10 cellular contexts compared by ENCODE assay signal in genomic region chr11:955154-956049, GRCh38. TPM values are rescaled to one million over a fixed set of nuclear protein-coding genes. Genes with fewer than 3 reads are reported as not detected.
DNase-seq lines count a peak whose midpoint lies in the region; ATAC-seq and TF ChIP-seq lines count a peak whose summit lies in the region.
"Had no signal": no experiment of that assay in that cellular context is flagged by ENCODE, and none has a peak within 500 bp of the region (broad histone marks: within the 10 kb centered on the region; RNA-seq: fewer than 3 reads in every experiment).

No MANE protein-coding gene starts in this region.

- H3K9me3 Mint-ChIP-seq in naive thymus-derived CD8-positive, alpha-beta T cell, result no peaks in the 10 kb centered on the region
- H3K9me3 Mint-ChIP-seq in CD4-positive, alpha-beta memory T cell, result no peaks in the 10 kb centered on the region

- DNase-seq in COLO668 (lab: John Stamatoyannopoulos, UW; ENCODE audit: unreplicated experiment), result peak; percentile 4
- peak; percentile 57 for DNase-seq in cerebellum (ENCODE audit: low spot score)
- peak in 1 of 10 donors; percentile 57 for DNase-seq in naive thymus-derived CD8-positive, alpha-beta T cell
- DNase-seq in CD4-positive, alpha-beta memory T cell, result no peak
- no peak for DNase-seq in dedifferentiated amniotic fluid mesenchymal stem cell (ENCODE audit: extremely low spot score)
- DNase-seq in activated CD8-positive, alpha-beta memory T cell treated with anti-CD3 and anti-CD28 coated beads, Interleukin-2, amount 50 U/mL, for 48 hours, result no peak
- DNase-seq in ascending aorta (ENCODE audit: low spot score in 2 of 2), result no peak
- DNase-seq: MG63, T1000 had no signal

- H3K27me3 Mint-ChIP-seq in naive thymus-derived CD8-positive, alpha-beta T cell, result no peaks in the 10 kb centered on the region
- no peaks in the 10 kb centered on the region for H3K27me3 Mint-ChIP-seq in CD4-positive, alpha-beta memory T cell

- H3K4me1 Mint-ChIP-seq in naive thymus-derived CD8-positive, alpha-beta T cell, result peaks cover 26 to 62% (median 51%) of the 10 kb centered on the region in 4 donors
- peaks cover 16 to 40% (median 22%) of the 10 kb centered on the region in 4 donors for H3K4me1 Mint-ChIP-seq in CD4-positive, alpha-beta memory T cell

- no peak overlapping the region for H3K4me3 ChIP-seq in HUES48 (ENCODE audit: low read depth, low read length)
- H3K4me3 ChIP-seq in CD4-positive, alpha-beta memory T cell (ENCODE audit: low read length in 2 of 2), result no peak overlapping the region
- H3K4me3 ChIP-seq in ascending aorta, result no peak overlapping the region
- H3K4me3 ChIP-seq: MG63 had no signal

- H3K9me3 ChIP-seq in HUES48 (ENCODE audit: control insufficient read depth, insufficient read depth, low read length) (no peaks in the 10 kb centered on the region), ascending aorta (no peaks in the 10 kb centered on the region)
- H3K9me3 ChIP-seq in CD4-positive, alpha-beta memory T cell (ENCODE audit: control insufficient read depth in 1 of 2, low read length in 2 of 2), result no peaks in the 10 kb centered on the region
- H3K9me3 ChIP-seq: MG63 had no signal

- intact Hi-C loops in CD4-positive, alpha-beta memory T cell (cut with micrococcal nuclease), result no loop called here
- intact Hi-C loops in ascending aorta (cut with DNase I), result no loop called here

- no peak for TF ChIP-seq CTCF in ascending aorta (IDR thresholded peaks at IDR 0.05)

- H3K36me3 Mint-ChIP-seq in naive thymus-derived CD8-positive, alpha-beta T cell, result peaks cover 0 to 49% (median 3%) of the 10 kb centered on the region in 3 donors
- peaks cover 8 to 37% of the 10 kb centered on the region in 2 donors for H3K36me3 Mint-ChIP-seq in CD4-positive, alpha-beta memory T cell

- H3K4me3 Mint-ChIP-seq in naive thymus-derived CD8-positive, alpha-beta T cell, result no peak overlapping the region
- no peak overlapping the region for H3K4me3 Mint-ChIP-seq in CD4-positive, alpha-beta memory T cell

- no peak for ATAC-seq in naive thymus-derived CD8-positive, alpha-beta T cell

- H3K36me3 ChIP-seq in HUES48 (ENCODE audit: control insufficient read depth, insufficient read depth, low read length), result peaks cover 17% of the 10 kb centered on the region
- H3K36me3 ChIP-seq in CD4-positive, alpha-beta memory T cell (ENCODE audit: insufficient read depth, low read length), result peaks cover 10% of the 10 kb centered on the region
- H3K36me3 ChIP-seq in ascending aorta, result peaks cover 9 to 26% of the 10 kb centered on the region in 2 donors

- H3K27ac ChIP-seq in HUES48 (ENCODE audit: low read depth, low read length) (peak overlapping the region; percentile 7), ascending aorta (no peak overlapping the region)
- H3K27ac ChIP-seq in CD4-positive, alpha-beta memory T cell (ENCODE audit: low read depth, low read length), result no peak overlapping the region

- CTCF ChIA-PET in CD4-positive, alpha-beta memory T cell (lab: Charles Lee; ENCODE audit: partially characterized antibody), result no interaction called here

- no peak overlapping the region; the same call in 1 of the 2 replicates for H3K9ac ChIP-seq in HUES48 (ENCODE audit: low read depth, low read length)

- POLR2A ChIA-PET in naive thymus-derived CD8-positive, alpha-beta T cell (lab: Charles Lee), result no interaction called here
- POLR2A ChIA-PET in CD4-positive, alpha-beta memory T cell (lab: Charles Lee; ENCODE audit: partially characterized antibody), result no interaction called here

- peak overlapping the region; percentile 21 to 84 (median 69) for H3K27ac Mint-ChIP-seq in naive thymus-derived CD8-positive, alpha-beta T cell
- H3K27ac Mint-ChIP-seq in CD4-positive, alpha-beta memory T cell, result peak overlapping the region in 3 of 7 donors; percentile 18 to 74 (median 54)

- H3K27me3 ChIP-seq in HUES48 (ENCODE audit: control insufficient read depth, insufficient read depth, low read length), result no peaks in the 10 kb centered on the region
- no peaks in the 10 kb centered on the region for H3K27me3 ChIP-seq in CD4-positive, alpha-beta memory T cell (ENCODE audit: insufficient read depth, low read length)
- no peaks in the 10 kb centered on the region for H3K27me3 ChIP-seq in ascending aorta
- H3K27me3 ChIP-seq: MG63 had no signal

- peaks cover 23% of the 10 kb centered on the region for H3K4me1 ChIP-seq in HUES48 (ENCODE audit: control insufficient read depth, insufficient read depth, low read length)
- no peaks in the 10 kb centered on the region for H3K4me1 ChIP-seq in CD4-positive, alpha-beta memory T cell (ENCODE audit: insufficient read depth, low read length)
- H3K4me1 ChIP-seq in ascending aorta, result no peaks in the 10 kb centered on the region

RNA-seq across cellular contexts. Expression of gene AP2A2, which starts 29.7 kb away (rescaled TPM):
- total RNA-seq in cerebellum (51.6 TPM), ascending aorta (118 TPM)
- total RNA-seq in naive thymus-derived CD8-positive, alpha-beta T cell, result 10 to 100 TPM; 77.8 to 80.8 TPM
- polyA plus RNA-seq in naive thymus-derived CD8-positive, alpha-beta T cell, result 10 to 100 TPM in 2 of 3 donors, 1 to 10 TPM in 1; 8.2 to 13.9 (median 11.6) TPM
- 10 to 100 TPM; 81.7 to 87.4 TPM for total RNA-seq in CD4-positive, alpha-beta memory T cell
- 10 to 100 TPM in 1 of 2 donors, 1 to 10 TPM in 1; 5.1 to 14.1 TPM for polyA plus RNA-seq in CD4-positive, alpha-beta memory T cell

RNA-seq across cellular contexts. Expression of gene CHID1, which starts 44.8 kb away (rescaled TPM):
- total RNA-seq in cerebellum (28.4 TPM), ascending aorta (69.4 TPM)
- total RNA-seq in naive thymus-derived CD8-positive, alpha-beta T cell, result 10 to 100 TPM; 54.6 to 55.8 TPM
- polyA plus RNA-seq in naive thymus-derived CD8-positive, alpha-beta T cell, result 10 to 100 TPM; 50.2 to 61.5 (median 54.7) TPM
- total RNA-seq in CD4-positive, alpha-beta memory T cell, result 10 to 100 TPM; 52.1 to 59.2 TPM
- 10 to 100 TPM; 46.9 to 82.3 TPM for polyA plus RNA-seq in CD4-positive, alpha-beta memory T cell

Comparison
In these comparisons a context has a peak if more than half of its experiments do, and no peak if none do; other contexts are left out.
1. DNase-seq: peak in COLO668 (single experiment) and cerebellum (single experiment); none in CD4-positive, alpha-beta memory T cell (0 of 5), dedifferentiated amniotic fluid mesenchymal stem cell (single experiment), activated CD8-positive, alpha-beta memory T cell treated with anti-CD3 and anti-CD28 coated beads, Interleukin-2, amount 50 U/mL, for 48 hours (single experiment) and ascending aorta (0 of 2).